8 cellular contexts compared by ENCODE assay signal in genomic region chr22:43090130-43090789, GRCh38. TPM values are rescaled to one million over a fixed set of nuclear protein-coding genes. Genes with fewer than 3 reads are reported as not detected.
A peak's percentile ranks its signal among the peaks of the same experiment; 100 is the strongest.
DNase-seq lines count a peak whose midpoint lies in the region; ATAC-seq and TF ChIP-seq lines count a peak whose summit lies in the region.

No MANE protein-coding gene starts in this region.

- intact Hi-C loops in heart left ventricle (cut with DNase I) = loop anchor here in 2 of 10 donors (5.0 to 10.0 kb wide), 2 partner anchors 225 to 428 kb away; no protein-coding TSS in a partner anchor

- H3K4me2 ChIP-seq in Karpas-422 (ENCODE audit: low read depth, low read length, poor library complexity, severe bottlenecking) = no peak overlapping the region

- peak; percentile 61 for ATAC-seq in RWPE2 (ENCODE audit: low read depth)
- ATAC-seq in heart left ventricle = peak; percentile 28 to 71 (median 54)
- ATAC-seq in GM21367 (IDR thresholded peaks at IDR 0.05; ENCODE audit: unreplicated experiment) = no peak

- no peaks in the 10 kb centered on the region for H3K9me3 Mint-ChIP-seq in activated naive CD8-positive, alpha-beta T cell treated with anti-CD3 and anti-CD28 coated beads for 36 hours

- H3K9me3 ChIP-seq in Karpas-422 (ENCODE audit: low read length) = no peaks in the 10 kb centered on the region
- H3K9me3 ChIP-seq in RWPE2 (ENCODE audit: severe bottlenecking) = no peaks in the 10 kb centered on the region
- H3K9me3 ChIP-seq in heart left ventricle = no peaks in the 10 kb centered on the region

- H3K9ac ChIP-seq in Karpas-422 (ENCODE audit: low read length) = no peak overlapping the region

- no peaks in the 10 kb centered on the region for H3K27me3 Mint-ChIP-seq in activated naive CD8-positive, alpha-beta T cell treated with anti-CD3 and anti-CD28 coated beads for 36 hours

- H3K27ac ChIP-seq in Karpas-422 (ENCODE audit: low read length) = no peak overlapping the region
- H3K27ac ChIP-seq in RWPE2 (ENCODE audit: poor library complexity, severe bottlenecking) = peak overlapping the region; percentile 56
- H3K27ac ChIP-seq in heart left ventricle = peak overlapping the region in 5 of 12 donors; percentile 57 to 77 (median 69)

- H3K36me3 ChIP-seq in Karpas-422 (ENCODE audit: insufficient read depth, low read length) (no peaks in the 10 kb centered on the region), RWPE2 (ENCODE audit: low read depth) (no peaks in the 10 kb centered on the region), heart left ventricle (no peaks in the 10 kb centered on the region)

- no peaks in the 10 kb centered on the region for H3K79me2 ChIP-seq in Karpas-422 (ENCODE audit: low read length)

- H3K4me3 Mint-ChIP-seq in activated naive CD8-positive, alpha-beta T cell treated with anti-CD3 and anti-CD28 coated beads for 36 hours = peak overlapping the region; percentile 84

- no peak for TF ChIP-seq POLR2A in heart left ventricle (IDR thresholded peaks at IDR 0.05)

- DNase-seq in Daoy (ENCODE audit: low read depth) (peak; percentile 86), Karpas-422 (peak; percentile 87), RWPE2 (ENCODE audit: low spot score) (no peak), heart left ventricle (peak in 4 of 5 donors; percentile 36 to 59 (median 50)), renal cortical epithelial cell (ENCODE audit: low read depth) (peak; percentile 81)
- DNase-seq in activated naive CD8-positive, alpha-beta T cell treated with anti-CD3 and anti-CD28 coated beads for 36 hours = peak; percentile 54
- DNase-seq in effector CD4-positive, alpha-beta T cell = no peak

- H3K9me2 ChIP-seq in Karpas-422 (replicated peaks; ENCODE audit: insufficient read depth, low read length) = no peaks in the 10 kb centered on the region

- WGBS in heart left ventricle, 4 donors = 43 to 58% (median 53%) methylated on average over 6 of the region's 6 CpGs

- no peaks in the 10 kb centered on the region for H4K20me1 ChIP-seq in Karpas-422 (ENCODE audit: insufficient read depth, low read depth, low read length)

- H3K4me1 ChIP-seq in Karpas-422 (ENCODE audit: low read length) (peaks cover 16% of the 10 kb centered on the region), RWPE2 (ENCODE audit: insufficient read depth, poor library complexity, severe bottlenecking) (no peaks in the 10 kb centered on the region), heart left ventricle (peaks cover 0 to 37% (median 14%) of the 10 kb centered on the region in 12 donors)

- TF ChIP-seq CTCF in RWPE2 (IDR thresholded peaks at IDR 0.05; ENCODE audit: poor library complexity, severe bottlenecking) (peak; percentile 80), heart left ventricle (IDR thresholded peaks at IDR 0.05) (peak in 10 of 12 donors; percentile 7 to 58 (median 36))

- no peaks in the 10 kb centered on the region for H3K36me3 Mint-ChIP-seq in activated naive CD8-positive, alpha-beta T cell treated with anti-CD3 and anti-CD28 coated beads for 36 hours

- H2AFZ ChIP-seq in Karpas-422 (ENCODE audit: low read length) = no peak overlapping the region

- H3K27ac Mint-ChIP-seq in activated naive CD8-positive, alpha-beta T cell treated with anti-CD3 and anti-CD28 coated beads for 36 hours = no peak overlapping the region

- no peaks in the 10 kb centered on the region for H3K27me3 ChIP-seq in Karpas-422 (ENCODE audit: low read length)
- H3K27me3 ChIP-seq in RWPE2 (ENCODE audit: insufficient read depth, poor library complexity, severe bottlenecking) = no peaks in the 10 kb centered on the region
- no peaks in the 10 kb centered on the region for H3K27me3 ChIP-seq in heart left ventricle

- H3K4me3 ChIP-seq in Karpas-422 (ENCODE audit: low read length) = no peak overlapping the region
- H3K4me3 ChIP-seq in RWPE2 (ENCODE audit: severe bottlenecking) = no peak overlapping the region
- H3K4me3 ChIP-seq in heart left ventricle = peak overlapping the region in 1 of 12 donors; percentile 90

- peaks cover 19% of the 10 kb centered on the region for H3K4me1 Mint-ChIP-seq in activated naive CD8-positive, alpha-beta T cell treated with anti-CD3 and anti-CD28 coated beads for 36 hours

RNA-seq across cellular contexts. Expression of gene TTLL1, which starts 1.1 kb away (rescaled TPM):
- 9.6 and 15.1 TPM in 2 replicates for total RNA-seq in Daoy (2014; rRNA removed; shearing (Covaris generic))
- total RNA-seq in Karpas-422 (2014; rRNA removed; shearing (Covaris generic); ENCODE audit: low replicate concordance) = 0.97 and 1.1 TPM in 2 replicates
- total RNA-seq in activated naive CD8-positive, alpha-beta T cell treated with anti-CD3 and anti-CD28 coated beads for 36 hours = 1 to 10 TPM; 3.9 to 4.2 TPM
- total RNA-seq in heart left ventricle (10 to 100 TPM in 4 of 9 donors, 1 to 10 TPM in 5; 4.4 to 13.2 (median 8.4) TPM), renal cortical epithelial cell (10.8 and 18.2 TPM in 2 replicates)
- polyA plus RNA-seq in heart left ventricle = 1 to 10 TPM; 4.7 to 5.2 TPM

RNA-seq across cellular contexts. Expression of gene BIK, which starts 20.3 kb away (rescaled TPM):
- 11.5 and 14.4 TPM in 2 replicates for total RNA-seq in Daoy (2014; rRNA removed; shearing (Covaris generic))
- 0.71 TPM in 1 of 2 replicates, not detected in the other for total RNA-seq in Karpas-422 (2014; rRNA removed; shearing (Covaris generic); ENCODE audit: low replicate concordance)
- total RNA-seq in activated naive CD8-positive, alpha-beta T cell treated with anti-CD3 and anti-CD28 coated beads for 36 hours = 1 to 10 TPM; 2.2 to 3.3 TPM
- total RNA-seq in heart left ventricle (under 1 TPM in 2 of 9 donors, not detected in 7; 0.23 to 0.88 TPM), renal cortical epithelial cell (1.8 and 45.0 TPM in 2 replicates)
- under 1 TPM; 0.28 to 0.65 TPM for polyA plus RNA-seq in heart left ventricle

RNA-seq across cellular contexts. Expression of gene MCAT, which starts 52.9 kb away (rescaled TPM):
- total RNA-seq in Daoy (2014; rRNA removed; shearing (Covaris generic)) = 20.2 and 30.6 TPM in 2 replicates
- total RNA-seq in Karpas-422 (2014; rRNA removed; shearing (Covaris generic); ENCODE audit: low replicate concordance) = 15.0 and 29.5 TPM in 2 replicates
- 10 to 100 TPM; 28.0 to 29.1 TPM for total RNA-seq in activated naive CD8-positive, alpha-beta T cell treated with anti-CD3 and anti-CD28 coated beads for 36 hours
- total RNA-seq in heart left ventricle = 10 to 100 TPM; 13.4 to 31.1 (median 15.7) TPM
- polyA plus RNA-seq in heart left ventricle = 10 to 100 TPM; 13.4 to 32.6 TPM
- 14.9 and 22.9 TPM in 2 replicates for total RNA-seq in renal cortical epithelial cell

Comparison
In these comparisons a context has a peak if more than half of its experiments do, and no peak if none do; other contexts are left out.
1. DNase-seq: peak in Daoy (single experiment), Karpas-422 (single experiment), activated naive CD8-positive, alpha-beta T cell treated with anti-CD3 and anti-CD28 coated beads for 36 hours (single experiment), heart left ventricle (4 of 5) and renal cortical epithelial cell (single experiment); none in RWPE2 (single experiment) and effector CD4-positive, alpha-beta T cell (single experiment).